ENCODE assay signal across 8 cellular contexts in genomic region chr5:174418809-174419522, GRCh38.
DNase-seq lines count a peak whose midpoint lies in the region; ATAC-seq, FAIRE-seq and TF ChIP-seq lines count a peak whose summit lies in the region.

No MANE protein-coding gene starts in this region.

- DNase-seq in activated CD4-positive, alpha-beta T cell treated with anti-CD3 and anti-CD28 coated beads for 36 hours, result peak; percentile 9
- DNase-seq in activated CD4-positive, alpha-beta T cell treated with anti-CD3 and anti-CD28 coated beads, Interleukin-2, amount 10 ng/mL, durations not matched to agents 7 days and 5 days, result no peak
- peak in 1 of 2 experiments; percentile 65 for DNase-seq in H1 (ENCODE audit: low read depth in 1 of 2, low spot score in 2 of 2)
- no peak for DNase-seq in DMS114 treated with DMSO at 0.1 percent for 48 hours (lab: John Stamatoyannopoulos, UW; ENCODE audit: unreplicated experiment)
- DNase-seq in KBM-7, result no peak
- no peak for DNase-seq in glutamatergic neuron

- in situ Hi-C loops in KBM-7 (cut with MboI; ENCODE audit: low pct_unique_long_range_greater_than_20kb, low sequenced_read_pairs), result loop anchor here (25.0 kb wide), 1 partner anchor 318 kb away; no protein-coding TSS in a partner anchor

- H2AFZ ChIP-seq in KMS-11 (ENCODE audit: low read depth), result peak overlapping the region; percentile 82
- H2AFZ ChIP-seq in H1 (ENCODE audit: low read length), result peak overlapping the region; percentile 81
- H2AFZ ChIP-seq in parathyroid adenoma, result peak overlapping the region; percentile 84

- H4K5ac ChIP-seq in H1 (ENCODE audit: insufficient read length, low read depth, low read length), result no peak overlapping the region

- H3K27ac Mint-ChIP-seq in activated CD4-positive, alpha-beta T cell treated with anti-CD3 and anti-CD28 coated beads for 36 hours, result no peak overlapping the region
- no peak overlapping the region for H3K27ac Mint-ChIP-seq in activated CD4-positive, alpha-beta T cell treated with anti-CD3 and anti-CD28 coated beads, Interleukin-2, amount 10 ng/mL, durations not matched to agents 7 days and 5 days
- no peak overlapping the region for H3K27ac Mint-ChIP-seq in glutamatergic neuron (ENCODE audit: unreplicated experiment)

- no peak overlapping the region for H2BK120ac ChIP-seq in H1 (replicated peaks; ENCODE audit: low read depth, low read length)

- no peak overlapping the region for H2AK5ac ChIP-seq in H1 (ENCODE audit: low read depth, low read length)

- peak; percentile 33 for ATAC-seq in activated CD4-positive, alpha-beta T cell treated with anti-CD3 and anti-CD28 coated beads for 36 hours

- no peak overlapping the region for H3K9ac ChIP-seq in KMS-11
- no peak overlapping the region for H3K9ac ChIP-seq in H1 (replicated peaks in 1 of 4; ENCODE audit: extremely low read depth in 1 of 4, low read depth in 3 of 4, low read length in 3 of 4)
- H3K9ac ChIP-seq in parathyroid adenoma, result no peak overlapping the region

- TF ChIP-seq POLR2A in H1 (IDR thresholded peaks at IDR 0.05; ENCODE audit: control extremely low read depth in 1 of 2, low read depth in 2 of 2, low read length in 2 of 2), result no peak

- H3K4ac ChIP-seq in H1 (replicated peaks; ENCODE audit: insufficient read length, low read depth, low read length), result no peak overlapping the region

- H3K27me3 ChIP-seq in KMS-11 (ENCODE audit: insufficient read depth, low read depth) (no peaks in the 10 kb centered on the region), H1 (replicated peaks in 1 of 4; ENCODE audit: control insufficient read depth in 3 of 4, extremely low read depth in 1 of 4, insufficient read depth in 3 of 4, low read length in 3 of 4) (peaks cover 0 to 11% (median 5%) of the 10 kb centered on the region in 4 experiments; a peak in 3 of 7 replicates), parathyroid adenoma (ENCODE audit: control insufficient read depth, insufficient read depth, low read length) (no peaks in the 10 kb centered on the region)

- H4K91ac ChIP-seq in H1 (replicated peaks; ENCODE audit: insufficient read length, low read length), result no peak overlapping the region

- H3K9me3 ChIP-seq in H1 (ENCODE audit: insufficient read depth in 2 of 2, low read depth in 1 of 2, low read length in 1 of 2) (no peaks in the 10 kb centered on the region), parathyroid adenoma (ENCODE audit: control insufficient read depth, low read length) (no peaks in the 10 kb centered on the region)

- peaks cover 13% of the 10 kb centered on the region for H3K4me1 Mint-ChIP-seq in activated CD4-positive, alpha-beta T cell treated with anti-CD3 and anti-CD28 coated beads for 36 hours
- H3K4me1 Mint-ChIP-seq in activated CD4-positive, alpha-beta T cell treated with anti-CD3 and anti-CD28 coated beads, Interleukin-2, amount 10 ng/mL, durations not matched to agents 7 days and 5 days, result peaks cover 10% of the 10 kb centered on the region
- peaks cover 17% of the 10 kb centered on the region for H3K4me1 Mint-ChIP-seq in glutamatergic neuron (ENCODE audit: low read depth, unreplicated experiment)

- no peak overlapping the region for H3K14ac ChIP-seq in H1 (ENCODE audit: insufficient read length)

- H3K9me3 Mint-ChIP-seq in activated CD4-positive, alpha-beta T cell treated with anti-CD3 and anti-CD28 coated beads for 36 hours (ENCODE audit: low read depth), result no peaks in the 10 kb centered on the region
- no peaks in the 10 kb centered on the region for H3K9me3 Mint-ChIP-seq in activated CD4-positive, alpha-beta T cell treated with anti-CD3 and anti-CD28 coated beads, Interleukin-2, amount 10 ng/mL, durations not matched to agents 7 days and 5 days
- no peaks in the 10 kb centered on the region for H3K9me3 Mint-ChIP-seq in glutamatergic neuron (ENCODE audit: unreplicated experiment)

- H3K79me2 ChIP-seq in KMS-11 (ENCODE audit: insufficient read depth, low read depth), result no peaks in the 10 kb centered on the region
- H3K79me2 ChIP-seq in H1 (ENCODE audit: control insufficient read depth in 1 of 2, insufficient read depth in 2 of 2, low read length in 2 of 2), result no peaks in the 10 kb centered on the region
- no peaks in the 10 kb centered on the region for H3K79me2 ChIP-seq in parathyroid adenoma

- no peak overlapping the region for H3K27ac ChIP-seq in KMS-11
- H3K27ac ChIP-seq in H1 (ENCODE audit: low read depth, low read length), result no peak overlapping the region
- H3K27ac ChIP-seq in parathyroid adenoma, result peak overlapping the region; percentile 56

- no peaks in the 10 kb centered on the region for H4K20me1 ChIP-seq in KMS-11 (ENCODE audit: insufficient read depth)
- no peaks in the 10 kb centered on the region for H4K20me1 ChIP-seq in H1 (replicated peaks in 1 of 2; ENCODE audit: control insufficient read depth in 1 of 2, insufficient read depth in 2 of 2, low read length in 2 of 2)

- H3K18ac ChIP-seq in H1 (ENCODE audit: extremely low read depth, low read length), result no peak overlapping the region

- intact Hi-C loops in activated CD4-positive, alpha-beta T cell treated with anti-CD3 and anti-CD28 coated beads for 36 hours (cut with DNase I, micrococcal nuclease), result loop anchor here (1.0 to 2.0 kb wide), 4 partner anchors 317 to 518 kb away; no protein-coding TSS in a partner anchor

- H4K8ac ChIP-seq in H1 (ENCODE audit: extremely low read depth, insufficient read depth, low read length), result no peak overlapping the region

- no peak overlapping the region for H3K23ac ChIP-seq in H1 (ENCODE audit: insufficient read length)

- no peak for TF ChIP-seq EP300 in H1 (IDR thresholded peaks at IDR 0.05; ENCODE audit: borderline replicate concordance in 1 of 2, low read depth in 2 of 2, low read length in 2 of 2)

- no peak for TF ChIP-seq CTCF in KMS-11 (conservative IDR thresholded peaks at IDR 0.05; ENCODE audit: low read depth, low read length)
- no peak for TF ChIP-seq CTCF in H1 (IDR thresholded peaks at IDR 0.05; ENCODE audit: control extremely low read depth in 1 of 3, insufficient read depth in 1 of 3, low read depth in 1 of 3, low read length in 3 of 3)
- TF ChIP-seq CTCF in parathyroid adenoma (IDR thresholded peaks at IDR 0.05), result no peak
- no peak for TF ChIP-seq CTCF in glutamatergic neuron (IDR thresholded peaks at IDR 0.05; ENCODE audit: partially characterized antibody, unreplicated experiment)

- no peaks in the 10 kb centered on the region for H3K36me3 Mint-ChIP-seq in activated CD4-positive, alpha-beta T cell treated with anti-CD3 and anti-CD28 coated beads for 36 hours (ENCODE audit: low read depth)
- H3K36me3 Mint-ChIP-seq in activated CD4-positive, alpha-beta T cell treated with anti-CD3 and anti-CD28 coated beads, Interleukin-2, amount 10 ng/mL, durations not matched to agents 7 days and 5 days (ENCODE audit: low read depth), result no peaks in the 10 kb centered on the region
- H3K36me3 Mint-ChIP-seq in glutamatergic neuron (ENCODE audit: unreplicated experiment), result no peaks in the 10 kb centered on the region

- no peak overlapping the region for H2BK20ac ChIP-seq in H1 (ENCODE audit: low read length)

- H2BK12ac ChIP-seq in H1 (ENCODE audit: low read depth, low read length), result peak overlapping the region; percentile 45

- H3K56ac ChIP-seq in H1 (replicated peaks; ENCODE audit: insufficient read length, low read depth, low read length), result no peak overlapping the region

- H2BK5ac ChIP-seq in H1 (ENCODE audit: low read depth, low read length), result no peak overlapping the region

- H3K36me3 ChIP-seq in KMS-11 (ENCODE audit: insufficient read depth) (no peaks in the 10 kb centered on the region), H1 (ENCODE audit: control insufficient read depth in 2 of 4, insufficient read depth in 4 of 4, low read length in 3 of 4) (no peaks in the 10 kb centered on the region), parathyroid adenoma (ENCODE audit: control insufficient read depth, insufficient read depth, low read length) (no peaks in the 10 kb centered on the region)

- no peak for TF ChIP-seq RAD21 in H1 (IDR thresholded peaks at IDR 0.05 in 1 of 2, conservative IDR thresholded peaks at IDR 0.05 in 1 of 2; ENCODE audit: low read depth in 2 of 2, low read length in 2 of 2)

- H3K79me1 ChIP-seq in H1 (ENCODE audit: low read depth, low read length), result no peaks in the 10 kb centered on the region

- peak overlapping the region; percentile 42 for H3K4me3 Mint-ChIP-seq in activated CD4-positive, alpha-beta T cell treated with anti-CD3 and anti-CD28 coated beads for 36 hours
- H3K4me3 Mint-ChIP-seq in activated CD4-positive, alpha-beta T cell treated with anti-CD3 and anti-CD28 coated beads, Interleukin-2, amount 10 ng/mL, durations not matched to agents 7 days and 5 days, result no peak overlapping the region
- no peak overlapping the region for H3K4me3 Mint-ChIP-seq in glutamatergic neuron (ENCODE audit: unreplicated experiment)

- H3K4me3 ChIP-seq in KMS-11 (IDR thresholded peaks at IDR 0.05; ENCODE audit: insufficient read depth, low read depth, low read length) (no peak overlapping the region), H1 (ENCODE audit: extremely low read depth in 1 of 4, insufficient read depth in 2 of 4, low read depth in 3 of 4, low read length in 4 of 4) (peak overlapping the region; percentile 18 to 57 (median 47); a peak in 7 of 8 replicates), parathyroid adenoma (ENCODE audit: low read depth, low read length) (peak overlapping the region; percentile 46)

- H3K4me2 ChIP-seq in KMS-11 (peak overlapping the region; percentile 56), H1 (ENCODE audit: insufficient read depth in 1 of 2, low read depth in 2 of 2, low read length in 2 of 2) (peak overlapping the region; percentile 40 to 80), parathyroid adenoma (ENCODE audit: low read length) (peak overlapping the region; percentile 74)

- H3K4me1 ChIP-seq in KMS-11 (ENCODE audit: low read depth, poor library complexity, severe bottlenecking), result no peaks in the 10 kb centered on the region
- no peaks in the 10 kb centered on the region for H3K4me1 ChIP-seq in H1 (replicated peaks in 1 of 4; ENCODE audit: control insufficient read depth in 3 of 4, insufficient read depth in 4 of 4, low read length in 3 of 4)
- peaks cover 40% of the 10 kb centered on the region for H3K4me1 ChIP-seq in parathyroid adenoma

- peaks cover 19% of the 10 kb centered on the region for H3K27me3 Mint-ChIP-seq in activated CD4-positive, alpha-beta T cell treated with anti-CD3 and anti-CD28 coated beads for 36 hours
- peaks cover 13% of the 10 kb centered on the region for H3K27me3 Mint-ChIP-seq in activated CD4-positive, alpha-beta T cell treated with anti-CD3 and anti-CD28 coated beads, Interleukin-2, amount 10 ng/mL, durations not matched to agents 7 days and 5 days
- peaks cover 7% of the 10 kb centered on the region for H3K27me3 Mint-ChIP-seq in glutamatergic neuron (ENCODE audit: unreplicated experiment)

- H2BK15ac ChIP-seq in H1 (ENCODE audit: low read length), result no peak overlapping the region

- FAIRE-seq in H1 (lab: Jason Lieb, UNC), result no peak

- H3K23me2 ChIP-seq in H1 (ENCODE audit: low read depth, low read length), result peaks cover 4% of the 10 kb centered on the region

- WGBS in H1 (ENCODE audit: extremely low coverage in 1 of 2, insufficient coverage in 1 of 2, insufficient read length in 1 of 2, insufficient replicate concordance in 2 of 2, low coverage in 1 of 2, low lambda C conversion rate in 2 of 2, missing lambda C conversion rate in 1 of 2), 2 experiments, result 11% methylated on average over 16 of the region's 17 CpGs; no CpG with 5 or more reads in 1 of the 2 experiments

- POLR2A ChIA-PET in activated CD4-positive, alpha-beta T cell treated with anti-CD3 and anti-CD28 coated beads for 36 hours (lab: Charles Lee), result no interaction called here
- POLR2A ChIA-PET in activated CD4-positive, alpha-beta T cell treated with anti-CD3 and anti-CD28 coated beads, Interleukin-2, amount 10 ng/mL, durations not matched to agents 7 days and 5 days (lab: Charles Lee), result no interaction called here
- POLR2A ChIA-PET in H1 (lab: Charles Lee; ENCODE audit: partially characterized antibody), result interaction anchor here (0.8 kb wide), 1 partner anchor 277 kb away, joined by 3 read pairs; no protein-coding TSS in a partner anchor

- CTCF ChIA-PET in activated CD4-positive, alpha-beta T cell treated with anti-CD3 and anti-CD28 coated beads for 36 hours (lab: Charles Lee), result interaction anchor here (0.5 to 3.7 kb wide), 18 partner anchors 8 to 796 kb away, joined by 3 to 30 read pairs (median 4); no protein-coding TSS in a partner anchor
- CTCF ChIA-PET in activated CD4-positive, alpha-beta T cell treated with anti-CD3 and anti-CD28 coated beads, Interleukin-2, amount 10 ng/mL, durations not matched to agents 7 days and 5 days (lab: Charles Lee), result interaction anchor here (2.6 kb wide), 1 partner anchor 374 kb away, joined by 12 read pairs; no protein-coding TSS in a partner anchor
- CTCF ChIA-PET in H1 (lab: Charles Lee; ENCODE audit: partially characterized antibody), result interaction anchor here (0.5 to 3.5 kb wide), 67 partner anchors 9 to 938 kb away, joined by 3 to 37 read pairs (median 4); no protein-coding TSS in a partner anchor
